26 cellular contexts compared by ENCODE assay signal in genomic region chr7:79034733-79035132, GRCh38.
"Had no signal": no experiment of that assay in that cellular context is flagged by ENCODE, and none has a peak within 500 bp of the region (broad histone marks: within the 10 kb centered on the region; RNA-seq: fewer than 3 reads in every experiment).

No MANE protein-coding gene starts in this region.

- DNase-seq: activated CD4-positive, alpha-beta T cell treated with anti-CD3 and anti-CD28 coated beads for 1 hour; activated CD4-positive, alpha-beta T cell treated with anti-CD3 and anti-CD28 coated beads for 48 hours; activated CD4-positive, alpha-beta T cell treated with anti-CD3 and anti-CD28 coated beads, Interleukin-2, amount 50 U/mL, for 4 hours; activated CD4-positive, CD25-positive, alpha-beta regulatory T cell; activated CD8-positive, alpha-beta T cell treated with anti-CD3 and anti-CD28 coated beads for 36 hours; activated gamma-delta T cell; activated naive CD4-positive, alpha-beta T cell treated with Interleukin-2 at 50 U/mL for 16 hours; activated T-cell treated with anti-CD3 and anti-CD28 coated beads, Interleukin-2, amount 50 U/mL, for 24 hours; anterior cingulate cortex; colonic mucosa; Karpas-422; KBM-7; MG63; NCI-H1048; NCI-H146; NCI-H187; NCI-H2029 treated with DMSO at 0.1 percent for 48 hours; NCI-H2171; NCI-H345; NCI-H526; NCI-H774; SHP77; SJCRH30; T1000; WERI-Rb-1 had no signal

- H3K9me3 ChIP-seq: colonic mucosa, MG63, SJCRH30 had no signal

- H3K36me3 ChIP-seq: colonic mucosa, MG63, SJCRH30, WERI-Rb-1 had no signal

- H3K27ac ChIP-seq: colonic mucosa, SJCRH30, SK-N-MC, WERI-Rb-1 had no signal

- H3K4me3 ChIP-seq: colonic mucosa, MG63, SJCRH30, SK-N-MC had no signal

- H3K4me1 ChIP-seq: colonic mucosa, SJCRH30 had no signal

- H3K27me3 ChIP-seq: colonic mucosa, MG63, SJCRH30 had no signal
